ENCODE assay signal across 8 cellular contexts in genomic region chr9:129610473-129611301, GRCh38. TPM values are rescaled to one million over a fixed set of nuclear protein-coding genes. Genes with fewer than 3 reads are reported as not detected.
DNase-seq lines count a peak whose midpoint lies in the region; ATAC-seq and TF ChIP-seq lines count a peak whose summit lies in the region.

No MANE protein-coding gene starts in this region.

- intact Hi-C loops in colonic mucosa (cut with DNase I): loop anchor here (2.0 kb wide), 2 partner anchors 438 to 474 kb away; no protein-coding TSS in a partner anchor

- ATAC-seq in left lobe of liver (peak; percentile 76), GM19023 (IDR thresholded peaks at IDR 0.05; ENCODE audit: unreplicated experiment) (no peak)

- no peaks in the 10 kb centered on the region for H3K9me3 Mint-ChIP-seq in CD8-positive, alpha-beta memory T cell
- no peaks in the 10 kb centered on the region for H3K9me3 Mint-ChIP-seq in activated CD4-positive, alpha-beta T cell treated with anti-CD3 and anti-CD28 coated beads, Interleukin-2, amount 10 ng/mL, durations not matched to agents 7 days and 5 days

- peak; percentile 67 to 82 (median 69) for DNase-seq in CD8-positive, alpha-beta memory T cell
- DNase-seq in H4 (ENCODE audit: low spot score) (peak; percentile 53), NCI-H2196 (lab: John Stamatoyannopoulos, UW; ENCODE audit: unreplicated experiment) (peak; percentile 72), colonic mucosa (peak; percentile 83), left lobe of liver (ENCODE audit: low spot score) (peak; percentile 77)
- peak; percentile 72 for DNase-seq in activated CD4-positive, alpha-beta T cell treated with anti-CD3 and anti-CD28 coated beads, Interleukin-2, amount 10 ng/mL, durations not matched to agents 7 days and 5 days
- DNase-seq in stimulated activated CD4-positive, alpha-beta T cell treated with anti-CD3 and anti-CD28 coated beads, Interleukin-2, amount 100 ng/mL, for 48 hours: peak; percentile 70 to 74

- H3K27me3 ChIP-seq in CD8-positive, alpha-beta memory T cell (ENCODE audit: insufficient read depth, low read length, poor library complexity, severe bottlenecking): no peaks in the 10 kb centered on the region
- no peaks in the 10 kb centered on the region for H3K27me3 ChIP-seq in colonic mucosa

- H3K4me3 ChIP-seq in CD8-positive, alpha-beta memory T cell (ENCODE audit: low read length): peak overlapping the region; percentile 77
- H3K4me3 ChIP-seq in colonic mucosa: peak overlapping the region; percentile 57

- H3K36me3 ChIP-seq in CD8-positive, alpha-beta memory T cell (ENCODE audit: insufficient read depth, low read length): no peaks in the 10 kb centered on the region
- no peaks in the 10 kb centered on the region for H3K36me3 ChIP-seq in colonic mucosa

- POLR2A ChIA-PET in CD8-positive, alpha-beta memory T cell (lab: Charles Lee): interaction anchor here (1.2 to 1.4 kb wide), 3 partner anchors 15 to 479 kb away, joined by 4 to 12 read pairs (median 4); partner anchors contain the start of gene NTMT1
- POLR2A ChIA-PET in activated CD4-positive, alpha-beta T cell treated with anti-CD3 and anti-CD28 coated beads, Interleukin-2, amount 10 ng/mL, durations not matched to agents 7 days and 5 days (lab: Charles Lee): no interaction called here

- peaks cover 0 to 9% of the 10 kb centered on the region in 2 donors for H3K27me3 Mint-ChIP-seq in CD8-positive, alpha-beta memory T cell
- peaks cover under 1% of the 10 kb centered on the region for H3K27me3 Mint-ChIP-seq in activated CD4-positive, alpha-beta T cell treated with anti-CD3 and anti-CD28 coated beads, Interleukin-2, amount 10 ng/mL, durations not matched to agents 7 days and 5 days

- peak; percentile 89 for TF ChIP-seq CTCF in colonic mucosa (IDR thresholded peaks at IDR 0.05)

- no peaks in the 10 kb centered on the region for H3K9me3 ChIP-seq in CD8-positive, alpha-beta memory T cell (ENCODE audit: low read length)
- H3K9me3 ChIP-seq in colonic mucosa: no peaks in the 10 kb centered on the region

- CTCF ChIA-PET in CD8-positive, alpha-beta memory T cell (lab: Charles Lee): interaction anchor here (0.6 to 2.6 kb wide), 17 partner anchors 10 to 479 kb away, joined by 3 to 24 read pairs (median 4); partner anchors contain the start of genes C9orf50 and NTMT1
- CTCF ChIA-PET in activated CD4-positive, alpha-beta T cell treated with anti-CD3 and anti-CD28 coated beads, Interleukin-2, amount 10 ng/mL, durations not matched to agents 7 days and 5 days (lab: Charles Lee): interaction anchor here (0.5 to 2.3 kb wide), 21 partner anchors 10 to 479 kb away, joined by 3 to 15 read pairs (median 5); partner anchors contain the start of genes C9orf50 and NTMT1

- peak overlapping the region; percentile 77 to 88 for H3K9ac ChIP-seq in colonic mucosa (ENCODE audit: low read depth in 2 of 2, low read length in 2 of 2)

- peak overlapping the region; percentile 36 to 99 (median 82) for H3K27ac Mint-ChIP-seq in CD8-positive, alpha-beta memory T cell
- H3K27ac Mint-ChIP-seq in activated CD4-positive, alpha-beta T cell treated with anti-CD3 and anti-CD28 coated beads, Interleukin-2, amount 10 ng/mL, durations not matched to agents 7 days and 5 days: peak overlapping the region; percentile 75

- H3K4me1 ChIP-seq in CD8-positive, alpha-beta memory T cell (ENCODE audit: insufficient read depth, low read length): peaks cover 29% of the 10 kb centered on the region
- peaks cover 8% of the 10 kb centered on the region for H3K4me1 ChIP-seq in colonic mucosa

- H3K27ac ChIP-seq in CD8-positive, alpha-beta memory T cell (ENCODE audit: low read depth, low read length): peak overlapping the region; percentile 61
- peak overlapping the region; percentile 79 for H3K27ac ChIP-seq in colonic mucosa

- H3K4me3 Mint-ChIP-seq in CD8-positive, alpha-beta memory T cell: peak overlapping the region; percentile 73 to 90 (median 84)
- H3K4me3 Mint-ChIP-seq in activated CD4-positive, alpha-beta T cell treated with anti-CD3 and anti-CD28 coated beads, Interleukin-2, amount 10 ng/mL, durations not matched to agents 7 days and 5 days: peak overlapping the region; percentile 71

- peaks cover 0 to 2% (median 0%) of the 10 kb centered on the region in 3 donors for H3K36me3 Mint-ChIP-seq in CD8-positive, alpha-beta memory T cell
- no peaks in the 10 kb centered on the region for H3K36me3 Mint-ChIP-seq in activated CD4-positive, alpha-beta T cell treated with anti-CD3 and anti-CD28 coated beads, Interleukin-2, amount 10 ng/mL, durations not matched to agents 7 days and 5 days (ENCODE audit: low read depth)

- H3K4me1 Mint-ChIP-seq in CD8-positive, alpha-beta memory T cell: peaks cover 26 to 51% (median 28%) of the 10 kb centered on the region in 3 donors
- peaks cover 42% of the 10 kb centered on the region for H3K4me1 Mint-ChIP-seq in activated CD4-positive, alpha-beta T cell treated with anti-CD3 and anti-CD28 coated beads, Interleukin-2, amount 10 ng/mL, durations not matched to agents 7 days and 5 days

RNA-seq across cellular contexts. Expression of gene C9orf50, which starts 10.2 kb away (rescaled TPM):
- total RNA-seq in CD8-positive, alpha-beta memory T cell: not detected
- not detected for polyA plus RNA-seq in CD8-positive, alpha-beta memory T cell
- total RNA-seq in H4 (2014; rRNA removed; shearing (Covaris generic)): not detected in 2 replicates
- not detected for total RNA-seq in activated CD4-positive, alpha-beta T cell treated with anti-CD3 and anti-CD28 coated beads, Interleukin-2, amount 10 ng/mL, durations not matched to agents 7 days and 5 days
- total RNA-seq in colonic mucosa (not detected), left lobe of liver (not detected)

RNA-seq across cellular contexts. Expression of gene NTMT1, which starts 15.3 kb away (rescaled TPM):
- 10 to 100 TPM; 65.5 to 68.9 TPM for total RNA-seq in CD8-positive, alpha-beta memory T cell
- polyA plus RNA-seq in CD8-positive, alpha-beta memory T cell: 48.6 TPM
- total RNA-seq in H4 (2014; rRNA removed; shearing (Covaris generic)): 42.0 and 47.8 TPM in 2 replicates
- total RNA-seq in activated CD4-positive, alpha-beta T cell treated with anti-CD3 and anti-CD28 coated beads, Interleukin-2, amount 10 ng/mL, durations not matched to agents 7 days and 5 days: 10 to 100 TPM; 28.5 to 33.9 TPM
- 10 to 100 TPM; 25.3 to 50.2 TPM for total RNA-seq in colonic mucosa
- 19.9 TPM for total RNA-seq in left lobe of liver

RNA-seq across cellular contexts. Expression of gene ASB6, which starts 31.3 kb away (rescaled TPM):
- 10 to 100 TPM; 28.0 to 28.3 TPM for total RNA-seq in CD8-positive, alpha-beta memory T cell
- 31.0 TPM for polyA plus RNA-seq in CD8-positive, alpha-beta memory T cell
- 8.3 and 13.3 TPM in 2 replicates for total RNA-seq in H4 (2014; rRNA removed; shearing (Covaris generic))
- 10 to 100 TPM; 24.1 to 26.6 TPM for total RNA-seq in activated CD4-positive, alpha-beta T cell treated with anti-CD3 and anti-CD28 coated beads, Interleukin-2, amount 10 ng/mL, durations not matched to agents 7 days and 5 days
- 10 to 100 TPM; 15.8 to 18.5 TPM for total RNA-seq in colonic mucosa
- total RNA-seq in left lobe of liver: 6.6 TPM

RNA-seq across cellular contexts. Expression of gene PRRX2, which starts 54.8 kb away (rescaled TPM):
- under 1 TPM; 0.35 to 0.66 TPM for total RNA-seq in CD8-positive, alpha-beta memory T cell
- not detected for polyA plus RNA-seq in CD8-positive, alpha-beta memory T cell
- 16.5 and 18.9 TPM in 2 replicates for total RNA-seq in H4 (2014; rRNA removed; shearing (Covaris generic))
- total RNA-seq in activated CD4-positive, alpha-beta T cell treated with anti-CD3 and anti-CD28 coated beads, Interleukin-2, amount 10 ng/mL, durations not matched to agents 7 days and 5 days: under 1 TPM in 1 of 2 experiments, not detected in 1; 0.15 TPM
- total RNA-seq in colonic mucosa: under 1 TPM; 0.64 to 0.85 TPM
- total RNA-seq in left lobe of liver: not detected
